In genomic region chr14:71403673-71404072, GRCh38 we compare ENCODE assay signal across 7 cellular contexts.
A peak's percentile ranks its signal among the peaks of the same experiment; 100 is the strongest.
DNase-seq lines count a peak whose midpoint lies in the region; ATAC-seq and TF ChIP-seq lines count a peak whose summit lies in the region.

No MANE protein-coding gene starts in this region.

- in situ Hi-C loops in GM13977 (cut with MboI; ENCODE audit: low pct_unique_long_range_greater_than_20kb, low sequenced_read_pairs, unreplicated experiment): no loop called here
- in situ Hi-C loops in SK-MEL-5 (cut with HindIII; ENCODE audit: low pct_unique_long_range_greater_than_20kb, low sequenced_read_pairs): no loop called here

- H3K9me3 ChIP-seq in osteoblast (ENCODE audit: low read depth, low read length): no peaks in the 10 kb centered on the region

- ATAC-seq in HG03108 (IDR thresholded peaks at IDR 0.05; ENCODE audit: unreplicated experiment) (peak; percentile 25), HG03520 (IDR thresholded peaks at IDR 0.05; ENCODE audit: unreplicated experiment) (no peak)

- no peaks in the 10 kb centered on the region for H3K27me3 ChIP-seq in osteoblast (ENCODE audit: insufficient read depth, low read length)

- no peaks in the 10 kb centered on the region for H3K36me3 ChIP-seq in osteoblast (ENCODE audit: insufficient read depth, low read length)

- H3K79me2 ChIP-seq in osteoblast (ENCODE audit: insufficient read depth, low read length): peaks cover 91% of the 10 kb centered on the region

- peak; percentile 38 for TF ChIP-seq CTCF in GM13977 (IDR thresholded peaks at IDR 0.05; ENCODE audit: extremely low read depth, insufficient read depth, missing control alignments)
- TF ChIP-seq CTCF in osteoblast (IDR thresholded peaks at IDR 0.05; ENCODE audit: extremely low read depth, low read depth, low read length): no peak

- H3K27ac ChIP-seq in epithelial cell of prostate: no peak overlapping the region
- no peak overlapping the region for H3K27ac ChIP-seq in osteoblast (ENCODE audit: low read depth, low read length)

- DNase-seq in GM13977 (ENCODE audit: low spot score) (peak; percentile 15), SK-MEL-5 (ENCODE audit: low read depth, low spot score) (peak; percentile 37), epithelial cell of prostate (ENCODE audit: low read depth, low spot score) (peak; percentile 10), NCI-H1436 treated with DMSO at 0.1 percent for 48 hours (lab: John Stamatoyannopoulos, UW) (no peak), osteoblast (ENCODE audit: insufficient read length, low spot score, missing footprints) (no peak)

- H3K4me1 ChIP-seq in osteoblast (ENCODE audit: insufficient read depth, low read length): peaks cover 36% of the 10 kb centered on the region

- H4K20me1 ChIP-seq in osteoblast (ENCODE audit: insufficient read depth, low read length): no peaks in the 10 kb centered on the region

- H2AFZ ChIP-seq in osteoblast (ENCODE audit: low read length): no peak overlapping the region

- no peak overlapping the region for H3K4me3 ChIP-seq in osteoblast (ENCODE audit: insufficient read depth, low read length)

- H3K4me2 ChIP-seq in osteoblast (ENCODE audit: insufficient read depth, low read length): no peak overlapping the region

Comparison
In these comparisons a context has a peak if more than half of its experiments do, and no peak if none do; other contexts are left out.
1. DNase-seq: peak in GM13977 (single experiment), SK-MEL-5 (single experiment) and epithelial cell of prostate (single experiment); none in NCI-H1436 treated with DMSO at 0.1 percent for 48 hours (single experiment) and osteoblast (single experiment).